8 cellular contexts compared by ENCODE assay signal in genomic region chr17:18564099-18564448, GRCh38.
DNase-seq lines count a peak whose midpoint lies in the region; ATAC-seq and TF ChIP-seq lines count a peak whose summit lies in the region.
"Not testable (repeated sequence)": the region's sequence is repeated elsewhere in the genome, so short reads cannot be mapped to it uniquely, and the experiment has no call there.

No MANE protein-coding gene starts in this region.

- H3K27me3 ChIP-seq in HAP-1 (ENCODE audit: low read depth); SJCRH30; naive thymus-derived CD4-positive, alpha-beta T cell (ENCODE audit: control insufficient read depth in 2 of 2, insufficient read depth in 2 of 2, low read length in 2 of 2): not testable (repeated sequence)

- H3K9me3 ChIP-seq in HAP-1; SJCRH30 (replicated peaks); naive thymus-derived CD4-positive, alpha-beta T cell (ENCODE audit: control insufficient read depth in 2 of 3, low read length in 3 of 3): not testable (repeated sequence)

- DNase-seq in DMS 273 (lab: John Stamatoyannopoulos, UW; ENCODE audit: unreplicated experiment) (peak; percentile 60), HAP-1 (ENCODE audit: low spot score in 2 of 2) (peak; percentile 57 to 68), NCI-H1092 treated with DMSO at 0.1 percent for 48 hours (lab: John Stamatoyannopoulos, UW) (peak; percentile 40), SJCRH30 (peak; percentile 82 to 90), foreskin fibroblast (peak in 1 of 2 donors; percentile 6)
- DNase-seq in naive thymus-derived CD4-positive, alpha-beta T cell: peak in 7 of 9 donors; percentile 14 to 67 (median 58)
- DNase-seq in stimulated activated naive CD8-positive, alpha-beta T cell treated with anti-CD3 and anti-CD28 coated beads, Interleukin-15, Interleukin-2, amounts not matched to agents 100 U/mL and 50 U/mL, for 24 hours: peak; percentile 26

- H3K4me3 Mint-ChIP-seq in activated naive CD4-positive, alpha-beta T cell treated with anti-CD3 and anti-CD28 coated beads, Interleukin-2, amount 50 U/mL, for 24 hours: peak overlapping the region; percentile 58
- peak overlapping the region; percentile 15 to 88 (median 72) for H3K4me3 Mint-ChIP-seq in naive thymus-derived CD4-positive, alpha-beta T cell

- H3K27ac ChIP-seq in SJCRH30; naive thymus-derived CD4-positive, alpha-beta T cell (ENCODE audit: low read depth, low read length): not testable (repeated sequence)

- intact Hi-C loops in naive thymus-derived CD4-positive, alpha-beta T cell (cut with micrococcal nuclease): not testable (repeated sequence)

- H3K27ac Mint-ChIP-seq in activated naive CD4-positive, alpha-beta T cell treated with anti-CD3 and anti-CD28 coated beads, Interleukin-2, amount 50 U/mL, for 24 hours: peak overlapping the region; percentile 8
- H3K27ac Mint-ChIP-seq in naive thymus-derived CD4-positive, alpha-beta T cell: peak overlapping the region in 8 of 9 donors; percentile 1 to 74 (median 42)

- in situ Hi-C loops in HAP-1 (cut with MboI; ENCODE audit: low sequenced_read_pairs): loop anchor here (25.0 kb wide), 1 partner anchor 202 kb away; the partner anchor contains the start of gene SHMT1

- H3K4me3 ChIP-seq in HAP-1; foreskin fibroblast (ENCODE audit: low read depth in 1 of 2, low read length in 2 of 2); naive thymus-derived CD4-positive, alpha-beta T cell (ENCODE audit: low read length): not testable (repeated sequence)
- peak overlapping the region; percentile 30 for H3K4me3 ChIP-seq in SJCRH30

- not testable (repeated sequence) for H3K4me1 Mint-ChIP-seq in activated naive CD4-positive, alpha-beta T cell treated with anti-CD3 and anti-CD28 coated beads, Interleukin-2, amount 50 U/mL, for 24 hours
- H3K4me1 Mint-ChIP-seq in naive thymus-derived CD4-positive, alpha-beta T cell: peaks cover 5 to 15% (median 11%) of the 10 kb centered on the region in 7 donors

- H3K4me1 ChIP-seq in HAP-1 (peaks cover 17% of the 10 kb centered on the region), SJCRH30 (peaks cover 20% of the 10 kb centered on the region)
- not testable (repeated sequence) for H3K4me1 ChIP-seq in naive thymus-derived CD4-positive, alpha-beta T cell (ENCODE audit: control insufficient read depth in 2 of 2, insufficient read depth in 2 of 2, low read length in 2 of 2)

- H3K36me3 Mint-ChIP-seq in activated naive CD4-positive, alpha-beta T cell treated with anti-CD3 and anti-CD28 coated beads, Interleukin-2, amount 50 U/mL, for 24 hours; naive thymus-derived CD4-positive, alpha-beta T cell: not testable (repeated sequence)

- TF ChIP-seq CTCF in foreskin fibroblast (IDR thresholded peaks at IDR 0.05; ENCODE audit: low read depth, low read length): peak; percentile 22

- not testable (repeated sequence) for H3K27me3 Mint-ChIP-seq in activated naive CD4-positive, alpha-beta T cell treated with anti-CD3 and anti-CD28 coated beads, Interleukin-2, amount 50 U/mL, for 24 hours; naive thymus-derived CD4-positive, alpha-beta T cell

- not testable (repeated sequence) for H3K9me3 Mint-ChIP-seq in activated naive CD4-positive, alpha-beta T cell treated with anti-CD3 and anti-CD28 coated beads, Interleukin-2, amount 50 U/mL, for 24 hours; naive thymus-derived CD4-positive, alpha-beta T cell

- not testable (repeated sequence) for H3K36me3 ChIP-seq in HAP-1 (replicated peaks); SJCRH30; naive thymus-derived CD4-positive, alpha-beta T cell (ENCODE audit: control insufficient read depth in 2 of 3, insufficient read depth in 3 of 3, low read length in 3 of 3)

- ATAC-seq in naive thymus-derived CD4-positive, alpha-beta T cell: peak; percentile 91
- ATAC-seq in stimulated activated naive CD8-positive, alpha-beta T cell treated with anti-CD3 and anti-CD28 coated beads, Interleukin-15, Interleukin-2, amounts not matched to agents 100 U/mL and 50 U/mL, for 24 hours: peak; percentile 68

- POLR2A ChIA-PET in naive thymus-derived CD4-positive, alpha-beta T cell (lab: Charles Lee): not testable (repeated sequence)

- CTCF ChIA-PET in naive thymus-derived CD4-positive, alpha-beta T cell (lab: Charles Lee): not testable (repeated sequence)
